19 cellular contexts compared by ENCODE assay signal in the genomic region with DNA sequence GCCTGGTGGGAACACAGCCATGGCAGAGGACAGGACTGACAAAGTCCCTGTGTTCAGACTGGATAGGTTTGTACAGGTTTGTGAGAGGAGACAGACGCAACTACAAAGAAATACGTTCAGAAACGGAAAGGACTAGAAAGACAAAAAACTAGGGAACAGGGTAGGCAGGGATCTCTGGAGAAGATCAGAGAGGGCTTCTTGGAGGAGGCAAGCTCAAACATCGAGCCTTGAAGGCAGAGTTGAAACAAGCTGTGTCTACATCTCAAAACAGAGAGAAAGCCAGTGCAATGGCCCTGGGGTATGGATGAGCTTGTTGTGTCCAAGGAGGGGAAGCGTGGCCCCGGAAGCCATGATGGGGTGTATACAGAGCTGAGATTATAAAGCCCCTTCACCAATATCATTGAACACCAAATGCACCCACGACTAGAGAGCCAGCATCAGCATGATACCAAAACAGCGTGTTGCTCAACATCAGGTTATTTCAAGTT.
DNase-seq lines count a peak whose midpoint lies in the region; ATAC-seq, FAIRE-seq and TF ChIP-seq lines count a peak whose summit lies in the region.
"Had no signal": no experiment of that assay in that cellular context is flagged by ENCODE, and none has a peak within 500 bp of the region (broad histone marks: within the 10 kb centered on the region; RNA-seq: fewer than 3 reads in every experiment).

No MANE protein-coding gene starts in this region.

- no peaks in the 10 kb centered on the region for H3K9me3 Mint-ChIP-seq in astrocyte (ENCODE audit: unreplicated experiment)

- no peak overlapping the region for H3K4me2 ChIP-seq in astrocyte (ENCODE audit: low read length)

- H3K4me1 Mint-ChIP-seq in astrocyte (ENCODE audit: low read depth, unreplicated experiment) = peaks cover 36% of the 10 kb centered on the region

- H3K4me1 ChIP-seq in astrocyte (ENCODE audit: insufficient read depth, low read length) (peaks cover 27% of the 10 kb centered on the region), subcutaneous abdominal adipose tissue (ENCODE audit: control insufficient read depth in 5 of 5, insufficient read depth in 5 of 5, low read length in 5 of 5) (peaks cover 12 to 51% (median 42%) of the 10 kb centered on the region in 5 donors), foreskin keratinocyte (peaks cover 4% of the 10 kb centered on the region)

- H3K9me3 ChIP-seq in astrocyte (ENCODE audit: insufficient read depth, low read depth, low read length) (no peaks in the 10 kb centered on the region), subcutaneous abdominal adipose tissue (ENCODE audit: control insufficient read depth in 5 of 5, low read length in 5 of 5) (no peaks in the 10 kb centered on the region)
- H3K9me3 ChIP-seq: HAP-1 had no signal

- no peak for DNase-seq in D721Med (ENCODE audit: insufficient read length, low spot score)
- no peak for DNase-seq in astrocyte (ENCODE audit: low read depth)
- no peak for DNase-seq in left lobe of liver (ENCODE audit: low spot score)
- DNase-seq in activated CD4-positive, alpha-beta T cell treated with anti-CD3 and anti-CD28 coated beads, Interleukin-2, amount 50 U/mL, for 4 hours = no peak
- no peak for DNase-seq in foreskin keratinocyte
- DNase-seq: ACHN; AML-193; CD4-positive, CD25-positive, alpha-beta regulatory T cell; DMS79 treated with DMSO at 0.1 percent for 48 hours; KG1; NCI-H1105; NCI-H1694 treated with DMSO at 0.1 percent for 48 hours; NCI-H446; NCI-H69; OCI-M1; RPMI8226 had no signal

- H3K27me3 ChIP-seq in astrocyte (ENCODE audit: insufficient read depth, low read length) = no peaks in the 10 kb centered on the region
- H3K27me3 ChIP-seq in subcutaneous abdominal adipose tissue (ENCODE audit: control insufficient read depth in 5 of 5, insufficient read depth in 4 of 5, low read length in 5 of 5) = no peaks in the 10 kb centered on the region
- peaks cover 16% of the 10 kb centered on the region for H3K27me3 ChIP-seq in foreskin keratinocyte

- H3K27ac ChIP-seq in astrocyte (ENCODE audit: low read depth, low read length) = no peak overlapping the region
- peak overlapping the region; percentile 96 for H3K27ac ChIP-seq in subcutaneous abdominal adipose tissue (ENCODE audit: low read depth, low read length)
- no peak overlapping the region for H3K27ac ChIP-seq in foreskin keratinocyte

- no peak overlapping the region for H3K9ac ChIP-seq in astrocyte (ENCODE audit: low read length)
- peak overlapping the region in 1 of 5 donors; percentile 48 for H3K9ac ChIP-seq in subcutaneous abdominal adipose tissue (ENCODE audit: low read length in 5 of 5)

- H3K27me3 Mint-ChIP-seq in astrocyte (ENCODE audit: low read depth, unreplicated experiment) = peaks cover 5% of the 10 kb centered on the region

- H2AFZ ChIP-seq in astrocyte (ENCODE audit: low read depth, low read length) = no peak overlapping the region

- ATAC-seq in left lobe of liver (peak; percentile 78), HG02938 (IDR thresholded peaks at IDR 0.05; ENCODE audit: unreplicated experiment) (no peak), foreskin keratinocyte (no peak)

- H3K36me3 Mint-ChIP-seq in astrocyte (ENCODE audit: low read depth, unreplicated experiment) = no peaks in the 10 kb centered on the region
- H3K36me3 Mint-ChIP-seq: CD4-positive, CD25-positive, alpha-beta regulatory T cell had no signal

- H3K79me2 ChIP-seq in astrocyte (ENCODE audit: insufficient read depth, low read length) = no peaks in the 10 kb centered on the region

- no peak for TF ChIP-seq CTCF in D721Med (IDR thresholded peaks at IDR 0.05; ENCODE audit: insufficient read depth, missing control alignments)
- no peak for TF ChIP-seq CTCF in astrocyte (IDR thresholded peaks at IDR 0.05; ENCODE audit: insufficient read depth, low read depth, low read length)
- no peak for TF ChIP-seq CTCF in foreskin keratinocyte (conservative IDR thresholded peaks at IDR 0.05)

- H4K20me1 ChIP-seq in astrocyte (ENCODE audit: insufficient read depth, low read length) = no peaks in the 10 kb centered on the region

- H3K27ac Mint-ChIP-seq in astrocyte (ENCODE audit: unreplicated experiment) = peak overlapping the region; percentile 35
- H3K27ac Mint-ChIP-seq: CD4-positive, CD25-positive, alpha-beta regulatory T cell had no signal

- FAIRE-seq in D721Med (lab: Jason Lieb, UNC) = peak; percentile 11
- no peak for FAIRE-seq in astrocyte (lab: Jason Lieb, UNC)

- no peak overlapping the region for H3K4me3 ChIP-seq in astrocyte (ENCODE audit: insufficient read depth, low read depth, low read length)
- no peak overlapping the region for H3K4me3 ChIP-seq in subcutaneous abdominal adipose tissue (ENCODE audit: low read depth in 1 of 5, low read length in 5 of 5)
- H3K4me3 ChIP-seq: HAP-1 had no signal

- no peak overlapping the region for H3K4me3 Mint-ChIP-seq in astrocyte (ENCODE audit: unreplicated experiment)
- H3K4me3 Mint-ChIP-seq: CD4-positive, CD25-positive, alpha-beta regulatory T cell had no signal

- H3K36me3 ChIP-seq in astrocyte (ENCODE audit: insufficient read depth, low read length) (no peaks in the 10 kb centered on the region), subcutaneous abdominal adipose tissue (ENCODE audit: control insufficient read depth in 5 of 5, insufficient read depth in 5 of 5, low read length in 5 of 5) (no peaks in the 10 kb centered on the region)
- H3K36me3 ChIP-seq: HAP-1 had no signal
